ENCODE assay signal across 9 cellular contexts in genomic region chr6:98835149-98836024, GRCh38. TPM values are rescaled to one million over a fixed set of nuclear protein-coding genes. Genes with fewer than 3 reads are reported as not detected.
DNase-seq lines count a peak whose midpoint lies in the region; ATAC-seq and TF ChIP-seq lines count a peak whose summit lies in the region.
"Had no signal": no experiment of that assay in that cellular context is flagged by ENCODE, and none has a peak within 500 bp of the region (broad histone marks: within the 10 kb centered on the region; RNA-seq: fewer than 3 reads in every experiment).

No MANE protein-coding gene starts in this region.

- no peak for DNase-seq in CD4-positive, CD25-positive, alpha-beta regulatory T cell
- no peak for DNase-seq in natural killer cell
- DNase-seq in activated CD4-positive, CD25-positive, alpha-beta regulatory T cell (lab: John Stamatoyannopoulos, UW) = no peak
- no peak for DNase-seq in activated CD4-positive, alpha-beta T cell treated with anti-CD3 and anti-CD28 coated beads, Interleukin-2, amount 10 ng/mL, durations not matched to agents 7 days and 5 days

- H3K27ac Mint-ChIP-seq in CD4-positive, CD25-positive, alpha-beta regulatory T cell = peak overlapping the region in 1 of 3 donors; percentile 21
- no peak overlapping the region for H3K27ac Mint-ChIP-seq in natural killer cell
- no peak overlapping the region for H3K27ac Mint-ChIP-seq in activated CD4-positive, alpha-beta T cell treated with anti-CD3 and anti-CD28 coated beads, Interleukin-2, amount 10 ng/mL, durations not matched to agents 7 days and 5 days
- H3K27ac Mint-ChIP-seq: dendritic cell treated with granulocyte-macrophage colony-stimulating factor and Interleukin-4, amounts not matched to agents 40 ng/mL and 50 ng/mL, for 4 days had no signal

- no peak overlapping the region for H3K27ac ChIP-seq in CD4-positive, CD25-positive, alpha-beta regulatory T cell (ENCODE audit: insufficient read depth, low read length, poor library complexity, severe bottlenecking)
- H3K27ac ChIP-seq in angular gyrus (ENCODE audit: low read depth, low read length) = peak overlapping the region; percentile 85

- intact Hi-C loops in natural killer cell (cut with micrococcal nuclease) = no loop called here

- no peak for TF ChIP-seq CTCF in natural killer cell (IDR thresholded peaks at IDR 0.05)

- POLR2A ChIA-PET in activated CD4-positive, alpha-beta T cell treated with anti-CD3 and anti-CD28 coated beads, Interleukin-2, amount 10 ng/mL, durations not matched to agents 7 days and 5 days (lab: Charles Lee) = no interaction called here

- peak overlapping the region in 3 of 4 donors; percentile 48 to 74 (median 51) for H3K4me3 Mint-ChIP-seq in CD4-positive, CD25-positive, alpha-beta regulatory T cell
- H3K4me3 Mint-ChIP-seq in natural killer cell = peak overlapping the region; percentile 60
- no peak overlapping the region for H3K4me3 Mint-ChIP-seq in activated CD4-positive, alpha-beta T cell treated with anti-CD3 and anti-CD28 coated beads, Interleukin-2, amount 10 ng/mL, durations not matched to agents 7 days and 5 days

- peaks cover 88% of the 10 kb centered on the region for H3K27me3 Mint-ChIP-seq in CD4-positive, CD25-positive, alpha-beta regulatory T cell
- peaks cover 68 to 77% of the 10 kb centered on the region in 2 donors for H3K27me3 Mint-ChIP-seq in natural killer cell (ENCODE audit: low read depth in 2 of 2)
- peaks cover 83% of the 10 kb centered on the region for H3K27me3 Mint-ChIP-seq in activated CD4-positive, alpha-beta T cell treated with anti-CD3 and anti-CD28 coated beads, Interleukin-2, amount 10 ng/mL, durations not matched to agents 7 days and 5 days

- ATAC-seq in CD4-positive, CD25-positive, alpha-beta regulatory T cell (ENCODE audit: low read depth in 2 of 2) = peak in 1 of 2 donors; percentile 6
- ATAC-seq in HG02642 (IDR thresholded peaks at IDR 0.05; ENCODE audit: poor library complexity, unreplicated experiment) (peak; percentile 8), natural killer cell (no peak), HG02852 (IDR thresholded peaks at IDR 0.05; ENCODE audit: unreplicated experiment) (no peak), HG02884 (IDR thresholded peaks at IDR 0.05; ENCODE audit: unreplicated experiment) (no peak)

- peaks cover 41% of the 10 kb centered on the region for H3K4me1 ChIP-seq in CD4-positive, CD25-positive, alpha-beta regulatory T cell (ENCODE audit: control insufficient read depth, insufficient read depth, low read length, poor library complexity, severe bottlenecking)

- CTCF ChIA-PET in activated CD4-positive, alpha-beta T cell treated with anti-CD3 and anti-CD28 coated beads, Interleukin-2, amount 10 ng/mL, durations not matched to agents 7 days and 5 days (lab: Charles Lee) = interaction anchor here (1.4 kb wide), 1 partner anchor 10 kb away, joined by 3 read pairs; no protein-coding TSS in a partner anchor

- no peaks in the 10 kb centered on the region for H3K36me3 ChIP-seq in CD4-positive, CD25-positive, alpha-beta regulatory T cell (ENCODE audit: control insufficient read depth, insufficient read depth, low read length)

- H3K9me3 ChIP-seq in CD4-positive, CD25-positive, alpha-beta regulatory T cell (ENCODE audit: control insufficient read depth in 2 of 2, low read length in 2 of 2) = no peaks in the 10 kb centered on the region

- H3K36me3 Mint-ChIP-seq in CD4-positive, CD25-positive, alpha-beta regulatory T cell = no peaks in the 10 kb centered on the region
- H3K36me3 Mint-ChIP-seq in natural killer cell = peaks cover 1% of the 10 kb centered on the region
- peaks cover 2% of the 10 kb centered on the region for H3K36me3 Mint-ChIP-seq in activated CD4-positive, alpha-beta T cell treated with anti-CD3 and anti-CD28 coated beads, Interleukin-2, amount 10 ng/mL, durations not matched to agents 7 days and 5 days (ENCODE audit: low read depth)

- peaks cover 9 to 52% (median 42%) of the 10 kb centered on the region in 4 donors for H3K4me1 Mint-ChIP-seq in CD4-positive, CD25-positive, alpha-beta regulatory T cell
- peaks cover 31 to 47% of the 10 kb centered on the region in 2 donors for H3K4me1 Mint-ChIP-seq in natural killer cell
- H3K4me1 Mint-ChIP-seq in activated CD4-positive, alpha-beta T cell treated with anti-CD3 and anti-CD28 coated beads, Interleukin-2, amount 10 ng/mL, durations not matched to agents 7 days and 5 days = peaks cover 34% of the 10 kb centered on the region

- peaks cover 53% of the 10 kb centered on the region for H3K27me3 ChIP-seq in CD4-positive, CD25-positive, alpha-beta regulatory T cell (ENCODE audit: control insufficient read depth, insufficient read depth, low read length)

- H3K4me3 ChIP-seq in CD4-positive, CD25-positive, alpha-beta regulatory T cell (ENCODE audit: low read depth, low read length) = peak overlapping the region; percentile 26

- peaks cover 0 to 8% (median 0%) of the 10 kb centered on the region in 7 donors for H3K9me3 Mint-ChIP-seq in CD4-positive, CD25-positive, alpha-beta regulatory T cell
- H3K9me3 Mint-ChIP-seq in natural killer cell = no peaks in the 10 kb centered on the region
- H3K9me3 Mint-ChIP-seq in activated CD4-positive, alpha-beta T cell treated with anti-CD3 and anti-CD28 coated beads, Interleukin-2, amount 10 ng/mL, durations not matched to agents 7 days and 5 days = no peaks in the 10 kb centered on the region
- H3K9me3 Mint-ChIP-seq: dendritic cell treated with granulocyte-macrophage colony-stimulating factor and Interleukin-4, amounts not matched to agents 40 ng/mL and 50 ng/mL, for 4 days had no signal

RNA-seq across cellular contexts. Expression of gene POU3F2, which starts 1.0 kb away (rescaled TPM):
- total RNA-seq in CD4-positive, CD25-positive, alpha-beta regulatory T cell = not detected
- polyA plus RNA-seq in CD4-positive, CD25-positive, alpha-beta regulatory T cell = not detected
- total RNA-seq in natural killer cell = not detected
- total RNA-seq in activated CD4-positive, alpha-beta T cell treated with anti-CD3 and anti-CD28 coated beads, Interleukin-2, amount 10 ng/mL, durations not matched to agents 7 days and 5 days = not detected
